In the genomic region with DNA sequence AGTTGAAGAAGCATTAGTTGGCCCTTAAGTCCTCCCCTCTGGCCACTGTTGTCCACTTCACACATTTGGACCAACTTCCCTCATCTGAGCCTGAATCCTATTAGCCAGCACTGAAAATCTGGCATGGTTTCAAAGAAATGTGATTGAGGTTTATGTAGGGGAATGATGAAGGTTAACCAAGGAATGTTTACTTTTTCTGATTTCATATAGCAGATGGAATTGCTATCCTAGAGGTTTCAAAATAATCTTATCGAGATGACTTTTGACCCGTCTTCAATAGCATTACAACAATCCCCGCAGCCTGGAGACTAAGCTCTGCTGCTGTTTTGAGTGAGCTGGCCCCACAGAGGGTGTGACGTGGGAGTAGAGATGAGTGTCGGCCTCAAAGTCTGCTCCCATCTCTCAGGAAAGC, we compare ENCODE assay signal across 10 cellular contexts. TPM values are rescaled to one million over a fixed set of nuclear protein-coding genes. Genes with fewer than 3 reads are reported as not detected.
DNase-seq lines count a peak whose midpoint lies in the region; ATAC-seq, FAIRE-seq and TF ChIP-seq lines count a peak whose summit lies in the region.
"Had no signal": no experiment of that assay in that cellular context is flagged by ENCODE, and none has a peak within 500 bp of the region (broad histone marks: within the 10 kb centered on the region; RNA-seq: fewer than 3 reads in every experiment).

No MANE protein-coding gene starts in this region.

- H3K36me3 ChIP-seq in bronchial epithelial cell (ENCODE audit: control insufficient read depth, insufficient read depth, low read length), result no peaks in the 10 kb centered on the region

- ATAC-seq in GM21723 (IDR thresholded peaks at IDR 0.05; ENCODE audit: unreplicated experiment), result no peak

- peak overlapping the region; percentile 85 for H3K27ac ChIP-seq in layer of hippocampus (ENCODE audit: low read depth, low read length)
- peak overlapping the region; percentile 96 for H3K27ac ChIP-seq in substantia nigra (ENCODE audit: low read depth, low read length, poor library complexity, severe bottlenecking)

- TF ChIP-seq CTCF in bronchial epithelial cell (IDR thresholded peaks at IDR 0.05; ENCODE audit: insufficient read depth, low read length, severe bottlenecking), result no peak

- no peak overlapping the region for H3K4me3 ChIP-seq in bronchial epithelial cell (ENCODE audit: low read depth, low read length)

- FAIRE-seq in bronchial epithelial cell (lab: Jason Lieb, UNC), result no peak
- FAIRE-seq: frontal cortex had no signal

- H3K27me3 ChIP-seq in bronchial epithelial cell (ENCODE audit: control insufficient read depth, insufficient read depth, low read length) (no peaks in the 10 kb centered on the region), layer of hippocampus (ENCODE audit: control insufficient read depth, insufficient read depth, low read length) (no peaks in the 10 kb centered on the region)

- peak; percentile 29 for DNase-seq in LHCN-M2 (ENCODE audit: low read depth)
- DNase-seq in bronchial epithelial cell (ENCODE audit: low read depth), result peak; percentile 79
- DNase-seq in substantia nigra (lab: John Stamatoyannopoulos, UW), result peak in 1 of 49 donors; percentile 22
- DNase-seq in NCI-H1436 (lab: John Stamatoyannopoulos, UW), result no peak
- no peak for DNase-seq in 8988T
- DNase-seq: activated CD4-positive, alpha-beta T cell treated with anti-CD3 and anti-CD28 coated beads for 48 hours; NCI-H1048 had no signal

RNA-seq across cellular contexts. Expression of gene SCHIP1, which starts 51.9 kb away (rescaled TPM):
- total RNA-seq in LHCN-M2 (2014; rRNA removed), result 5.6 and 8.3 TPM in 2 replicates
- polyA plus RNA-seq in LHCN-M2 (2012), result 2.1 TPM
- 0.64 and 1.3 TPM in 2 replicates for total RNA-seq in bronchial epithelial cell

Comparison
In these comparisons a context has a peak if more than half of its experiments do, and no peak if none do; other contexts are left out.
1. DNase-seq: peak in LHCN-M2 (single experiment) and bronchial epithelial cell (single experiment); none in NCI-H1436 (single experiment) and 8988T (single experiment).